ENCODE assay signal across 8 cellular contexts in the genomic region with DNA sequence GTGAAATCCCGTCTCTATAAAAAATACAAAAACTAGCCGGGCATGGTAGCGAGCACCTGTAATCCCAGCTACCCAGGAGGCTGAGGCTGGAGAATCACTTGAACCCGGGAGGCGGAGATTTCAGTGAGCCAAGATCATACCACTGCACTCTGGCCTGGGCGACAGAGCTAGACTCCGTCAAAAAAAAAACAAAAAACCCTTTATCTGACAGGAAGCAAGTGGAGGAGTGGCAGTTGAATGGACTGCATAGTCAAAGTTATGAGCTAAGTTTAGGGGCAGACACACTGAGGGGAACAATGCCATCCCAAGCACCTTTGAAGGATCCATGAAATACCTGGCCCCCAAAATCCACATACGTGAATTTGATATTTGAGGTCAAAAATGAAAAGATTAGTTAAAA. TPM values are rescaled to one million over a fixed set of nuclear protein-coding genes. Genes with fewer than 3 reads are reported as not detected.
"Had no signal": no experiment of that assay in that cellular context is flagged by ENCODE, and none has a peak within 500 bp of the region (broad histone marks: within the 10 kb centered on the region; RNA-seq: fewer than 3 reads in every experiment).

No MANE protein-coding gene starts in this region.

- FAIRE-seq: H1, H54, HTR-8/SVneo had no signal

- H3K9me3 Mint-ChIP-seq: GM23338, H9, IgD-negative memory B cell had no signal

- ATAC-seq: GM23338 had no signal

- H3K4me2 ChIP-seq: GM23338 had no signal

- H2AFZ ChIP-seq: GM23338 had no signal

- DNase-seq: H9, HCEC 1CT had no signal

- H3K4me3 ChIP-seq: GM23338 had no signal

- H3K4me1 Mint-ChIP-seq: GM23338 had no signal

- H3K4me3 Mint-ChIP-seq: GM23338, H9, IgD-negative memory B cell had no signal

- H3K27ac Mint-ChIP-seq: GM23338, H9, IgD-negative memory B cell had no signal

- H3K36me3 Mint-ChIP-seq: IgD-negative memory B cell had no signal

RNA-seq across cellular contexts. Expression of a gene that starts 7.5 kb away (rescaled TPM):
- total RNA-seq: GM23338, H1, H9, HT-29 had no signal
- polyA plus RNA-seq: GM23338, H1, IgD-negative memory B cell had no signal
